10 cellular contexts compared by ENCODE assay signal in the genomic region with DNA sequence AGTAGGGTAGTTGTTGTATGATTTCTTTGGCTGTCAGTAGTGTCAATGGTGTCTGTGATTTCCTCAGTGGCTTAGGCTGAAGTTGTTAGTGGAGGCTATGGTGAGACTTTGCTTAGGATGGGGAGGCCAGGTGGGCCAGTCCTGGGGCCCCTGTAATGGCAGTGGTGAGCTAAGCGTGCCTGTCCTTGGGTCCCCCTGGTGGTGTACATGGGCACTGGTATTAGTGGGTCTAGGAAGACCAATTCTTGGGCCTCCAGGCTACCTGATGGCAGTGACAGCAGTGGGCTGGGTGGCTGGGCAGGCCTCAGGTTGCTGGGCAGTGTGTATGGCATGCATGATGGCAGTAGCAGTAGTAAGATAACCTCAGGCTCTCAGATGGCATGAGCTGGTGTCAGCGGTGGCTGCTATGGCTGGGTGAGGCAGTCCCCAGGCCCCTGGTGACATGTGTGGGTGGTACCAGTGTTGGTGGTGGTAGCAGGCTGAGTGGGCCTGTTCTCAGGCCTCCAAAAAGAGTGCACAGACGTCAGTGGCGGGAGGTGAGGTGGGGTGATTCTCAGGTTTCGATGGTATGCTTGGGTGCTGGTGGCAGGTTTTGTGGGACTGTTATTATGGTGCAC.
DNase-seq lines count a peak whose midpoint lies in the region; ATAC-seq and TF ChIP-seq lines count a peak whose summit lies in the region.
"Had no signal": no experiment of that assay in that cellular context is flagged by ENCODE, and none has a peak within 500 bp of the region (broad histone marks: within the 10 kb centered on the region; RNA-seq: fewer than 3 reads in every experiment).

No MANE protein-coding gene starts in this region.

- no peaks in the 10 kb centered on the region for H3K27me3 Mint-ChIP-seq in neural crest cell (ENCODE audit: low read depth)

- H3K4me1 Mint-ChIP-seq in neural crest cell = no peaks in the 10 kb centered on the region

- no peaks in the 10 kb centered on the region for H3K36me3 Mint-ChIP-seq in neural crest cell (ENCODE audit: low read depth)

- intact Hi-C loops in left colon (cut with DNase I, micrococcal nuclease) = no loop called here

- peak; percentile 48 for ATAC-seq in HG02678 (IDR thresholded peaks at IDR 0.05; ENCODE audit: unreplicated experiment)
- ATAC-seq in left colon = no peak
- ATAC-seq in HG03571 (IDR thresholded peaks at IDR 0.05; ENCODE audit: unreplicated experiment) = no peak

- H3K4me3 ChIP-seq in WERI-Rb-1 (ENCODE audit: low read depth, low read length) = no peak overlapping the region
- H3K4me3 ChIP-seq: right atrium auricular region had no signal

- H3K27ac Mint-ChIP-seq in neural crest cell (ENCODE audit: unreplicated experiment) = no peak overlapping the region

- no peak overlapping the region for H3K4me3 Mint-ChIP-seq in neural crest cell

- H3K27me3 ChIP-seq in WERI-Rb-1 (ENCODE audit: insufficient read depth, low read depth, severe bottlenecking) = peaks cover 16% of the 10 kb centered on the region
- H3K27me3 ChIP-seq: right atrium auricular region had no signal

- H3K9me3 Mint-ChIP-seq in neural crest cell = no peaks in the 10 kb centered on the region

- no peaks in the 10 kb centered on the region for H3K9me3 ChIP-seq in WERI-Rb-1 (ENCODE audit: severe bottlenecking)
- H3K9me3 ChIP-seq: right atrium auricular region had no signal

- H3K27ac ChIP-seq in WERI-Rb-1 = no peak overlapping the region
- H3K27ac ChIP-seq: right atrium auricular region had no signal

- no peaks in the 10 kb centered on the region for H3K36me3 ChIP-seq in WERI-Rb-1
- H3K36me3 ChIP-seq: right atrium auricular region had no signal

- peak; percentile 39 for TF ChIP-seq CTCF in WERI-Rb-1 (IDR thresholded peaks at IDR 0.05; ENCODE audit: low read depth, low read length)
- peak; percentile 30 for TF ChIP-seq CTCF in neural crest cell (conservative IDR thresholded peaks at IDR 0.05)

- peak; percentile 25 for DNase-seq in DMS 273 (lab: John Stamatoyannopoulos, UW; ENCODE audit: unreplicated experiment)
- no peak for DNase-seq in DMS 273 treated with DMSO at 0.1 percent for 48 hours (lab: John Stamatoyannopoulos, UW)
- peak; percentile 17 for DNase-seq in WERI-Rb-1
- DNase-seq in neural crest cell (ENCODE audit: low read depth, low spot score) = no peak
- DNase-seq in left colon = no peak
- no peak for DNase-seq in activated CD4-positive, CD25-positive, alpha-beta regulatory T cell (lab: John Stamatoyannopoulos, UW)
- DNase-seq: 8988T had no signal

Comparison
In these comparisons a context has a peak if more than half of its experiments do, and no peak if none do; other contexts are left out.
1. DNase-seq: peak in DMS 273 (single experiment) and WERI-Rb-1 (single experiment); none in DMS 273 treated with DMSO at 0.1 percent for 48 hours (single experiment), neural crest cell (single experiment), left colon (0 of 2) and activated CD4-positive, CD25-positive, alpha-beta regulatory T cell (0 of 4).